ENCODE assay signal across 14 cellular contexts in genomic region chr7:111074071-111074771, GRCh38. TPM values are rescaled to one million over a fixed set of nuclear protein-coding genes. Genes with fewer than 3 reads are reported as not detected.
DNase-seq lines count a peak whose midpoint lies in the region; ATAC-seq, FAIRE-seq and TF ChIP-seq lines count a peak whose summit lies in the region.
"Had no signal": no experiment of that assay in that cellular context is flagged by ENCODE, and none has a peak within 500 bp of the region (broad histone marks: within the 10 kb centered on the region; RNA-seq: fewer than 3 reads in every experiment).

No MANE protein-coding gene starts in this region.

- no peak overlapping the region for H4K91ac ChIP-seq in H1 (replicated peaks; ENCODE audit: insufficient read length, low read length)

- TF ChIP-seq RAD21 in H1 (IDR thresholded peaks at IDR 0.05 in 1 of 2, conservative IDR thresholded peaks at IDR 0.05 in 1 of 2; ENCODE audit: low read depth in 2 of 2, low read length in 2 of 2): no peak

- peak overlapping the region; percentile 22 for H2BK120ac ChIP-seq in H1 (replicated peaks; ENCODE audit: low read depth, low read length)

- H3K27ac ChIP-seq in SU-DHL-6 (ENCODE audit: low read depth, low read length): no peak overlapping the region
- H3K27ac ChIP-seq in H1 (ENCODE audit: low read depth, low read length): no peak overlapping the region
- no peak overlapping the region for H3K27ac ChIP-seq in gastroesophageal sphincter
- H3K27ac ChIP-seq: dorsolateral prefrontal cortex, heart left ventricle, lower lobe of right lung, pancreas, stomach had no signal

- CTCF ChIA-PET in GM10248 (lab: Yijun Ruan, JAX) (interaction anchor here (0.7 kb wide), 1 partner anchor 8 kb away, joined by 3 read pairs; no protein-coding TSS in a partner anchor), H1 (lab: Charles Lee; ENCODE audit: partially characterized antibody) (interaction anchor here (0.6 kb wide), 1 partner anchor 14 kb away, joined by 3 read pairs; no protein-coding TSS in a partner anchor)

- no peak overlapping the region for H3K23ac ChIP-seq in H1 (ENCODE audit: insufficient read length)

- no peaks in the 10 kb centered on the region for H3K9me2 ChIP-seq in SU-DHL-6 (replicated peaks; ENCODE audit: insufficient read depth, low read length)

- H4K20me1 ChIP-seq in SU-DHL-6 (ENCODE audit: low read depth, low read length) (no peaks in the 10 kb centered on the region), H1 (replicated peaks in 1 of 2; ENCODE audit: control insufficient read depth in 1 of 2, insufficient read depth in 2 of 2, low read length in 2 of 2) (no peaks in the 10 kb centered on the region)

- H3K14ac ChIP-seq in H1 (ENCODE audit: insufficient read length): no peak overlapping the region

- H3K9ac ChIP-seq in SU-DHL-6 (ENCODE audit: low read length): no peak overlapping the region
- H3K9ac ChIP-seq in H1 (replicated peaks in 1 of 4; ENCODE audit: extremely low read depth in 1 of 4, low read depth in 3 of 4, low read length in 3 of 4): no peak overlapping the region

- TF ChIP-seq EP300 in H1 (IDR thresholded peaks at IDR 0.05; ENCODE audit: borderline replicate concordance in 1 of 2, low read depth in 2 of 2, low read length in 2 of 2) (no peak), gastroesophageal sphincter (IDR thresholded peaks at IDR 0.05) (no peak)

- no peak for TF ChIP-seq POLR2A in H1 (IDR thresholded peaks at IDR 0.05; ENCODE audit: control extremely low read depth in 1 of 2, low read depth in 2 of 2, low read length in 2 of 2)
- no peak for TF ChIP-seq POLR2A in gastroesophageal sphincter (IDR thresholded peaks at IDR 0.05)

- WGBS in H1 (ENCODE audit: extremely low coverage in 1 of 2, insufficient coverage in 1 of 2, insufficient read length in 1 of 2, insufficient replicate concordance in 2 of 2, low coverage in 1 of 2, low lambda C conversion rate in 2 of 2, missing lambda C conversion rate in 1 of 2), 2 experiments: 83% methylated on average over 3 of the region's 3 CpGs; no CpG with 5 or more reads in 1 of the 2 experiments
- WGBS in gastroesophageal sphincter (ENCODE audit: low coverage in 1 of 2), 2 donors: 77 to 81% methylated on average over 3 of the region's 3 CpGs

- no peaks in the 10 kb centered on the region for H3K36me3 ChIP-seq in SU-DHL-6 (ENCODE audit: low read length)
- no peaks in the 10 kb centered on the region for H3K36me3 ChIP-seq in H1 (ENCODE audit: control insufficient read depth in 2 of 4, insufficient read depth in 4 of 4, low read length in 3 of 4)
- no peaks in the 10 kb centered on the region for H3K36me3 ChIP-seq in gastroesophageal sphincter
- H3K36me3 ChIP-seq: heart left ventricle, lower lobe of right lung, pancreas, stomach had no signal

- no peak overlapping the region for H2BK15ac ChIP-seq in H1 (ENCODE audit: low read length)

- no peak overlapping the region for H2AK5ac ChIP-seq in H1 (ENCODE audit: low read depth, low read length)

- POLR2A ChIA-PET in GM10248 (lab: Yijun Ruan, JAX) (no interaction called here), H1 (lab: Charles Lee; ENCODE audit: partially characterized antibody) (no interaction called here)

- FAIRE-seq in H1 (lab: Jason Lieb, UNC): no peak
- FAIRE-seq: pancreas, TTC549 had no signal

- TF ChIP-seq CTCF in GM10248 (IDR thresholded peaks at IDR 0.05; ENCODE audit: control extremely low read depth, extremely low read depth, low read depth, missing control alignments): no peak
- TF ChIP-seq CTCF in SU-DHL-6 (IDR thresholded peaks at IDR 0.05; ENCODE audit: insufficient read depth, low read length, poor library complexity, severe bottlenecking): no peak
- no peak for TF ChIP-seq CTCF in H1 (IDR thresholded peaks at IDR 0.05; ENCODE audit: control extremely low read depth in 1 of 3, insufficient read depth in 1 of 3, low read depth in 1 of 3, low read length in 3 of 3)
- no peak for TF ChIP-seq CTCF in gastroesophageal sphincter (IDR thresholded peaks at IDR 0.05)

- H3K4me3 ChIP-seq in SU-DHL-6 (ENCODE audit: insufficient read depth, low read length, poor library complexity, severe bottlenecking) (no peak overlapping the region), H1 (ENCODE audit: extremely low read depth in 1 of 4, insufficient read depth in 2 of 4, low read depth in 3 of 4, low read length in 4 of 4) (no peak overlapping the region), gastroesophageal sphincter (no peak overlapping the region)
- H3K4me3 ChIP-seq: dorsolateral prefrontal cortex, heart left ventricle, lower lobe of right lung, pancreas, stomach had no signal

- no peaks in the 10 kb centered on the region for H3K79me2 ChIP-seq in SU-DHL-6 (ENCODE audit: insufficient read depth, low read length)
- H3K79me2 ChIP-seq in H1 (ENCODE audit: control insufficient read depth in 1 of 2, insufficient read depth in 2 of 2, low read length in 2 of 2): no peaks in the 10 kb centered on the region

- no peaks in the 10 kb centered on the region for H3K4me1 ChIP-seq in H1 (replicated peaks in 1 of 4; ENCODE audit: control insufficient read depth in 3 of 4, insufficient read depth in 4 of 4, low read length in 3 of 4)
- H3K4me1 ChIP-seq in gastroesophageal sphincter: peaks cover 0 to 7% (median 0%) of the 10 kb centered on the region in 3 donors
- H3K4me1 ChIP-seq: lower lobe of right lung, pancreas had no signal

- H3K9me3 ChIP-seq in SU-DHL-6 (ENCODE audit: insufficient read depth, low read length) (no peaks in the 10 kb centered on the region), H1 (ENCODE audit: insufficient read depth in 2 of 2, low read depth in 1 of 2, low read length in 1 of 2) (no peaks in the 10 kb centered on the region), gastroesophageal sphincter (no peaks in the 10 kb centered on the region)
- H3K9me3 ChIP-seq: heart left ventricle, lower lobe of right lung, pancreas, stomach had no signal

- H3K4me2 ChIP-seq in SU-DHL-6 (ENCODE audit: low read depth, low read length, poor library complexity, severe bottlenecking) (peak overlapping the region; percentile 1), H1 (ENCODE audit: insufficient read depth in 1 of 2, low read depth in 2 of 2, low read length in 2 of 2) (no peak overlapping the region)

- no peaks in the 10 kb centered on the region for H3K79me1 ChIP-seq in H1 (ENCODE audit: low read depth, low read length)

- no peaks in the 10 kb centered on the region for H3K23me2 ChIP-seq in H1 (ENCODE audit: low read depth, low read length)

- ATAC-seq in GM19452 (IDR thresholded peaks at IDR 0.05; ENCODE audit: unreplicated experiment) (peak; percentile 67), GM18498 (IDR thresholded peaks at IDR 0.05; ENCODE audit: unreplicated experiment) (no peak), gastroesophageal sphincter (no peak)
- ATAC-seq: heart left ventricle, lower lobe of right lung, pancreas had no signal

- H3F3A ChIP-seq in SU-DHL-6 (ENCODE audit: insufficient read depth): 0 out of 2 replicates have a peak, but pooled peaks cover 2% of the 10 kb centered on the region

- no peak overlapping the region for H2BK20ac ChIP-seq in H1 (ENCODE audit: low read length)

- no peak overlapping the region for H2BK12ac ChIP-seq in H1 (ENCODE audit: low read depth, low read length)

- H4K8ac ChIP-seq in H1 (ENCODE audit: extremely low read depth, insufficient read depth, low read length): no peak overlapping the region

- H3K27me3 ChIP-seq in SU-DHL-6 (ENCODE audit: low read length): no peaks in the 10 kb centered on the region
- no peaks in the 10 kb centered on the region for H3K27me3 ChIP-seq in H1 (replicated peaks in 1 of 4; ENCODE audit: control insufficient read depth in 3 of 4, extremely low read depth in 1 of 4, insufficient read depth in 3 of 4, low read length in 3 of 4)
- H3K27me3 ChIP-seq in gastroesophageal sphincter: no peaks in the 10 kb centered on the region
- H3K27me3 ChIP-seq: dorsolateral prefrontal cortex, heart left ventricle, pancreas, stomach had no signal

- no peak overlapping the region for H3K56ac ChIP-seq in H1 (replicated peaks; ENCODE audit: insufficient read length, low read depth, low read length)

- H3K18ac ChIP-seq in H1 (ENCODE audit: extremely low read depth, low read length): no peak overlapping the region

- no peak overlapping the region for H2BK5ac ChIP-seq in H1 (ENCODE audit: low read depth, low read length)

- no peak overlapping the region for H3K4ac ChIP-seq in H1 (replicated peaks; ENCODE audit: insufficient read length, low read depth, low read length)

- H4K5ac ChIP-seq in H1 (ENCODE audit: insufficient read length, low read depth, low read length): no peak overlapping the region

- peak; percentile 14 for DNase-seq in GM10248 (ENCODE audit: extremely low spot score)
- no peak for DNase-seq in H1 (ENCODE audit: low read depth in 1 of 2, low spot score in 2 of 2)
- DNase-seq in GM19240 (ENCODE audit: insufficient read length, low spot score): no peak
- DNase-seq: dorsolateral prefrontal cortex, heart left ventricle, lower lobe of right lung, NCI-H2081, pancreas, stomach had no signal

- H2AFZ ChIP-seq in SU-DHL-6 (ENCODE audit: low read depth, low read length, severe bottlenecking): peak overlapping the region; percentile 21
- H2AFZ ChIP-seq in H1 (ENCODE audit: low read length): no peak overlapping the region

TF ChIP-seq in H1, 55 proteins besides CTCF, POLR2A, EP300 and RAD21:
- TF ChIP-seq TEAD4 (IDR thresholded peaks at IDR 0.05; ENCODE audit: low read depth, low read length) (no peak), TAF1 (IDR thresholded peaks at IDR 0.05; ENCODE audit: low read depth, low read length) (no peak), ATF3 (IDR thresholded peaks at IDR 0.05; ENCODE audit: insufficient read depth, low read depth, low read length) (no peak)
TF ChIP-seq in H1: peak in this region for 0.

RNA-seq across cellular contexts. Expression of gene LRRN3, which starts 16.7 kb away (rescaled TPM):
- 0.19 and 0.20 TPM in 2 replicates for total RNA-seq in H1 (2021; fragmentation: NEBNext Ultra II Directional; extraction: Animal tissue kit (Norgen Biotek cat#: 25700))
- 0.09 and 0.32 TPM in 2 replicates for polyA plus RNA-seq in H1 (2011; rRNA removed)
- polyA plus RNA-seq in H1 (2011; cell fraction: cytosol; rRNA removed): 0.21 TPM
- 0.17 TPM for polyA plus RNA-seq in H1 (2011; cell fraction: nucleus; rRNA removed)
- 0.25 to 1.0 TPM (median 0.43 TPM) in 4 replicates for polyA plus RNA-seq in H1 (2012, experiment 1 of 2)
- polyA plus RNA-seq in H1 (2012, experiment 2 of 2): not detected
- polyA plus RNA-seq in H1 (2013, experiment 1 of 2): 0.28 TPM
- polyA plus RNA-seq in H1 (2013, experiment 2 of 2): 0.22 TPM
- 0.54 and 0.88 TPM in 2 replicates for polyA minus RNA-seq in H1 (2011; rRNA and poly(A)+ RNA removed)
- 0.73 TPM for polyA minus RNA-seq in H1 (2011; cell fraction: cytosol; rRNA and poly(A)+ RNA removed)
- 0.70 TPM for polyA minus RNA-seq in H1 (2011; cell fraction: nucleus; rRNA and poly(A)+ RNA removed)
- total RNA-seq in gastroesophageal sphincter: 1 to 10 TPM in 1 of 4 donors, under 1 TPM in 2, not detected in 1; 0.23 to 1.6 (median 0.40) TPM
